ENCODE assay signal across 12 cellular contexts in the genomic region with DNA sequence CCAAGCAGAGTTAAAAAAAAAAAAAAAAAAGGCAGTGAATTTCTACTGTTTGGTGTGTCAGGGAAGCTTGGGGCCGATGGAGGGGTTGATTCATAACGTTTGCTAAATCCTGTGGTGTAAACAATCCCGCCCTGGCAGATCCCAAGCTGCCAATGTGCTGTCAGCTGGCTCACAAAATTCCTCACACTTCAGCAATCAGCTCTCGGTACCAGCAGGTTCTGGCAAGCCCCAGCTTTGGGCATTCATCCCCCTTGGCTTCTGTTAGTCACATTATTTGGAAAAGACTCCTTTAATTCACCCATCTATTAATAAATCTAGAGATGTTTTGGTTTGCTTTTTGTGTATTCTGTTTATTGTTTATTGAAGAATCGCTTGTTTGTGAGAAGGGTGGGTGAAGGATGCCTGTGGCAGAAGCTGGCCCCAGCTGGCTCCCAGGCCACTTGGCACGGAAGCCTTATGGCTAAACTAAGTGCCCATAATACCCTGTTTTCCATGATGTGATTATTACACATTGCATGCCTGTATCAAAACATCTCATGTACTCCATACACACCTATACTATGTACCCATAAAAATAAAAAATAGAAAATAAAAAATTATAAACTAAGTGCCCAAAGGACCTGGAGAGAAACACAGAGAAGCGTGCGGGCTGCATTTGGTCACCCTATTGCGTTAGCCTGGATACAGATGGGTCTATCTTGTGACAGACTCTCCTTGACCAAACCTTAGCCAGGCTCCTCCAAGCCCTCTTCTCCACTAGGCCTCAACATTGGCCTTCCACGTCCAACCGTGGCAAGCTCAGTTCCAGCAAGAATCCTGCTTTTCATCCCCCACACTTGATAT.
DNase-seq lines count a peak whose midpoint lies in the region; ATAC-seq, FAIRE-seq and TF ChIP-seq lines count a peak whose summit lies in the region.
"Had no signal": no experiment of that assay in that cellular context is flagged by ENCODE, and none has a peak within 500 bp of the region (broad histone marks: within the 10 kb centered on the region; RNA-seq: fewer than 3 reads in every experiment).

No MANE protein-coding gene starts in this region.

- peaks cover 29% of the 10 kb centered on the region for H4K20me1 ChIP-seq in osteoblast (ENCODE audit: insufficient read depth, low read length)

- H3K36me3 ChIP-seq in SJSA1 = peaks cover 34% of the 10 kb centered on the region
- H3K36me3 ChIP-seq in osteoblast (ENCODE audit: insufficient read depth, low read length) = peaks cover 15% of the 10 kb centered on the region
- H3K36me3 ChIP-seq in small intestine (ENCODE audit: control insufficient read depth in 2 of 2, insufficient read depth in 2 of 2, low read length in 2 of 2) = peaks cover 0 to 4% of the 10 kb centered on the region in 2 donors

- H3K27me3 ChIP-seq in SJSA1 (replicated peaks) = no peaks in the 10 kb centered on the region
- no peaks in the 10 kb centered on the region for H3K27me3 ChIP-seq in foreskin keratinocyte
- H3K27me3 ChIP-seq in osteoblast (ENCODE audit: insufficient read depth, low read length) = no peaks in the 10 kb centered on the region
- H3K27me3 ChIP-seq in small intestine (ENCODE audit: control insufficient read depth in 2 of 2, insufficient read depth in 2 of 2, low read length in 2 of 2) = no peaks in the 10 kb centered on the region

- no peaks in the 10 kb centered on the region for H3K9me3 ChIP-seq in SJSA1 (replicated peaks)
- H3K9me3 ChIP-seq in osteoblast (ENCODE audit: low read depth, low read length) = no peaks in the 10 kb centered on the region
- H3K9me3 ChIP-seq in small intestine (ENCODE audit: control insufficient read depth, low read depth) = no peaks in the 10 kb centered on the region

- no peak overlapping the region for H3K4me2 ChIP-seq in osteoblast (ENCODE audit: insufficient read depth, low read length)
- H3K4me2 ChIP-seq: KMS-11 had no signal

- TF ChIP-seq CTCF in AG09319 (IDR thresholded peaks at IDR 0.05; ENCODE audit: low read depth, low read length) = no peak
- TF ChIP-seq CTCF in foreskin keratinocyte (conservative IDR thresholded peaks at IDR 0.05) = no peak
- no peak for TF ChIP-seq CTCF in osteoblast (IDR thresholded peaks at IDR 0.05; ENCODE audit: extremely low read depth, low read depth, low read length)
- no peak for TF ChIP-seq CTCF in GM13976 (IDR thresholded peaks at IDR 0.05; ENCODE audit: borderline replicate concordance, control extremely low read depth, extremely low read depth, insufficient read depth, missing control alignments)

- H3K4me1 ChIP-seq in SJSA1 (replicated peaks) (peaks cover 39% of the 10 kb centered on the region), foreskin keratinocyte (peaks cover 7% of the 10 kb centered on the region), osteoblast (ENCODE audit: insufficient read depth, low read length) (peaks cover 27% of the 10 kb centered on the region), small intestine (ENCODE audit: control insufficient read depth in 2 of 2, insufficient read depth in 1 of 2, low read depth in 1 of 2, low read length in 1 of 2) (no peaks in the 10 kb centered on the region)

- in situ Hi-C loops in GM13976 (cut with MboI; ENCODE audit: low sequenced_read_pairs, unreplicated experiment) = no loop called here

- DNase-seq in AG09319 (ENCODE audit: extremely low read depth, low read depth) = peak; percentile 47
- DNase-seq in SJSA1 (ENCODE audit: low read depth in 1 of 2, low spot score in 2 of 2) = peak; percentile 76 to 77
- peak; percentile 91 to 95 for DNase-seq in foreskin keratinocyte
- peak; percentile 75 for DNase-seq in osteoblast (ENCODE audit: insufficient read length, low spot score, missing footprints)
- DNase-seq in NK-92 (lab: John Stamatoyannopoulos, UW; ENCODE audit: unreplicated experiment) = no peak
- no peak for DNase-seq in GM13976 (ENCODE audit: low spot score)
- DNase-seq in NCI-H510A (lab: John Stamatoyannopoulos, UW) = no peak
- no peak for DNase-seq in small intestine
- DNase-seq: activated naive CD8-positive, alpha-beta T cell treated with anti-CD3 and anti-CD28 coated beads for 36 hours had no signal

- 75 to 82% (median 79%) methylated on average over 11 of the region's 11 CpGs for WGBS in small intestine, 3 donors

- FAIRE-seq in small intestine (lab: Jason Lieb, UNC) = no peak

- H3K79me2 ChIP-seq in osteoblast (ENCODE audit: insufficient read depth, low read length) = no peaks in the 10 kb centered on the region

- no peak overlapping the region for H3K4me3 ChIP-seq in SJSA1
- H3K4me3 ChIP-seq in osteoblast (ENCODE audit: insufficient read depth, low read length) = no peak overlapping the region
- H3K4me3 ChIP-seq in small intestine (ENCODE audit: low read depth in 1 of 2, low read length in 2 of 2) = no peak overlapping the region

- peak; percentile 96 for ATAC-seq in foreskin keratinocyte

- H3K27ac ChIP-seq in SJSA1 = peak overlapping the region; percentile 48; the same call in 1 of the 2 replicates
- no peak overlapping the region for H3K27ac ChIP-seq in foreskin keratinocyte
- H3K27ac ChIP-seq in osteoblast (ENCODE audit: low read depth, low read length) = no peak overlapping the region
- H3K27ac ChIP-seq in small intestine (ENCODE audit: low read depth in 1 of 2, low read length in 1 of 2) = no peak overlapping the region
- H3K27ac ChIP-seq: C4-2B, KMS-11, VCaP had no signal

- no peak overlapping the region for H2AFZ ChIP-seq in osteoblast (ENCODE audit: low read length)

Comparison
In these comparisons a context has a peak if more than half of its experiments do, and no peak if none do; other contexts are left out.
1. DNase-seq: peak in AG09319 (single experiment), SJSA1 (2 of 2), foreskin keratinocyte (2 of 2) and osteoblast (single experiment); none in NK-92 (single experiment), GM13976 (single experiment), NCI-H510A (single experiment) and small intestine (single experiment).